Comparison of ENCODE assay signal across 8 cellular contexts in genomic region chr14:24135834-24136683, GRCh38. TPM values are rescaled to one million over a fixed set of nuclear protein-coding genes. Genes with fewer than 3 reads are reported as not detected.
A peak's percentile ranks its signal among the peaks of the same experiment; 100 is the strongest.
DNase-seq lines count a peak whose midpoint lies in the region; ATAC-seq and TF ChIP-seq lines count a peak whose summit lies in the region.

Gene PSME1 (plus strand): TSS chr14:24136194. CDS start chr14:24136263, 69 bp downstream.

- no peaks in the 10 kb centered on the region for H3K9me3 ChIP-seq in SK-N-MC (ENCODE audit: low read depth, low read length)

- H3K27ac ChIP-seq in SK-N-MC (no peak within 1 kb of the TSS), temporal lobe (ENCODE audit: low read depth, low read length) (peak within 1 kb of the TSS; percentile 85)

- peaks cover 37% of the 10 kb centered on the region for H3K36me3 Mint-ChIP-seq in activated naive CD4-positive, alpha-beta T cell treated with anti-CD3 and anti-CD28 coated beads, Interleukin-2, amount 10 ng/mL, durations not matched to agents 7 days and 5 days

- peak; percentile 97 for ATAC-seq in omental fat pad (ENCODE audit: low FRiP score)

- DNase-seq in GF-D8 (lab: John Stamatoyannopoulos, UW), result peak; percentile 67
- DNase-seq in HEK293T (ENCODE audit: extremely low spot score), result peak; percentile 91
- DNase-seq in NAMALWA (ENCODE audit: low spot score), result peak; percentile 91
- DNase-seq in SK-N-MC (ENCODE audit: low read depth, low spot score), result no peak
- peak; percentile 96 for DNase-seq in activated naive CD4-positive, alpha-beta T cell treated with anti-CD3 and anti-CD28 coated beads, Interleukin-2, amount 10 ng/mL, durations not matched to agents 7 days and 5 days
- DNase-seq in germinal center (ENCODE audit: low spot score), result peak; percentile 95
- peak; percentile 78 for DNase-seq in omental fat pad (ENCODE audit: low spot score)

- H3K4me3 ChIP-seq in SK-N-MC, result peak within 1 kb of the TSS; percentile 94

- H3K4me1 Mint-ChIP-seq in activated naive CD4-positive, alpha-beta T cell treated with anti-CD3 and anti-CD28 coated beads, Interleukin-2, amount 10 ng/mL, durations not matched to agents 7 days and 5 days, result peaks cover 66% of the 10 kb centered on the region

- CTCF ChIA-PET in HEK293T (lab: Yijun Ruan, JAX), result interaction anchor here (1.0 to 1.6 kb wide), 3 partner anchors 19 to 25 kb away, joined by 3 to 6 read pairs (median 4); partner anchors contain the start of gene IRF9
- CTCF ChIA-PET in activated naive CD4-positive, alpha-beta T cell treated with anti-CD3 and anti-CD28 coated beads, Interleukin-2, amount 10 ng/mL, durations not matched to agents 7 days and 5 days (lab: Charles Lee), result interaction anchor here (0.8 to 4.0 kb wide), 8 partner anchors 10 to 78 kb away, joined by 3 to 16 read pairs (median 5); partner anchors contain the start of genes DCAF11, IRF9, NRL and PSME2

- H3K36me3 ChIP-seq in SK-N-MC (ENCODE audit: insufficient read depth, low read length), result peaks cover 19% of the 10 kb centered on the region

- no peak for TF ChIP-seq CTCF in omental fat pad (IDR thresholded peaks at IDR 0.05)

- H3K27ac Mint-ChIP-seq in activated naive CD4-positive, alpha-beta T cell treated with anti-CD3 and anti-CD28 coated beads, Interleukin-2, amount 10 ng/mL, durations not matched to agents 7 days and 5 days, result peak within 1 kb of the TSS; percentile 93

- no peaks in the 10 kb centered on the region for H3K9me3 Mint-ChIP-seq in activated naive CD4-positive, alpha-beta T cell treated with anti-CD3 and anti-CD28 coated beads, Interleukin-2, amount 10 ng/mL, durations not matched to agents 7 days and 5 days

- H3K4me3 Mint-ChIP-seq in activated naive CD4-positive, alpha-beta T cell treated with anti-CD3 and anti-CD28 coated beads, Interleukin-2, amount 10 ng/mL, durations not matched to agents 7 days and 5 days, result peak within 1 kb of the TSS; percentile 93

- no peaks in the 10 kb centered on the region for H3K27me3 Mint-ChIP-seq in activated naive CD4-positive, alpha-beta T cell treated with anti-CD3 and anti-CD28 coated beads, Interleukin-2, amount 10 ng/mL, durations not matched to agents 7 days and 5 days

- POLR2A ChIA-PET in HEK293T (lab: Yijun Ruan, JAX), result interaction anchor here (0.8 to 4.0 kb wide), 16 partner anchors 8 to 106 kb away, joined by 3 to 62 read pairs (median 8); partner anchors contain the start of genes DCAF11, IRF9, NRL and PCK2

- H3K9ac ChIP-seq in SK-N-MC (ENCODE audit: insufficient read length), result peak within 1 kb of the TSS; percentile 84

TF ChIP-seq in HEK293T, 16 proteins besides CTCF, POLR2A, EP300 and RAD21:
- no peak for TF ChIP-seq BHLHE40 (IDR thresholded peaks at IDR 0.05; ENCODE audit: borderline replicate concordance)
- TF ChIP-seq TARDBP (IDR thresholded peaks at IDR 0.05), result 0 out of 2 replicates have a peak, but pooled peaks have one; percentile 30

RNA-seq across cellular contexts. Expression of gene PSME1, which starts in this region (rescaled TPM):
- total RNA-seq in omental fat pad (100 to 1,000 TPM in 1 of 4 donors, 10 to 100 TPM in 3; 89.1 to 158 (median 96.8) TPM), temporal lobe (16.0 TPM)
